13 cellular contexts compared by ENCODE assay signal in the genomic region with DNA sequence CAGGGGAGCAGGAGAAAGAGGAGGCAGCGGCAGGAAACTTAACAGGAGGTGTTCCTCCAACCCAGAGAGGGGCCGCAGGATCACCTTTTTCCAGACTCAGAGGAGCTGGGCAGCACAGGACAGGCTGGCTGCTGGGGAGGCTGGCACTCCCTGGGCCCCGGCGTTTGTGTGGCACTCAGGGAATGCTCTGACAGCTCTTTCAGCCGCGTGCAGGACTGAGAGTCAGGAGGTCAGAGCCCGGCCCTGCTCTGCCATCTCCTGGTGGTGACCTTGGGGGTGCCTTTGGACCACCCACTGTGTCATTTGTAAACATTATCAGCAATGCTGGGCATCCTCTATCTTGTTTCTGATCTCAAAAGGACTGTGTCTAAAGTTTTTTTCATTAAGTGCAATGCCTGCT.
"Had no signal": no experiment of that assay in that cellular context is flagged by ENCODE, and none has a peak within 500 bp of the region (broad histone marks: within the 10 kb centered on the region; RNA-seq: fewer than 3 reads in every experiment).

No MANE protein-coding gene starts in this region.

- ATAC-seq: activated CD8-positive, alpha-beta T cell treated with anti-CD3 and anti-CD28 coated beads, Interleukin-2, amount 10 ng/mL, durations not matched to agents 7 days and 5 days; gastroesophageal sphincter; stimulated activated effector memory CD8-positive, alpha-beta T cell treated with anti-CD3 and anti-CD28 coated beads, Interleukin-12 subunit alpha, Interleukin-12 subunit beta, amount 100 ng/mL, for 72 hours had no signal

- H3K27ac Mint-ChIP-seq: activated CD4-positive, alpha-beta T cell treated with anti-CD3 and anti-CD28 coated beads, Interleukin-2, amount 10 ng/mL, durations not matched to agents 24 days and 14 days; activated CD8-positive, alpha-beta T cell treated with anti-CD3 and anti-CD28 coated beads, Interleukin-2, amount 10 ng/mL, durations not matched to agents 7 days and 5 days; activated naive CD4-positive, alpha-beta T cell treated with anti-CD3 and anti-CD28 coated beads, Interleukin-2, amount 50 U/mL, for 24 hours; memory B cell; stimulated activated effector memory CD8-positive, alpha-beta T cell treated with anti-CD3 and anti-CD28 coated beads, Interleukin-12 subunit alpha, Interleukin-12 subunit beta, amount 100 ng/mL, for 72 hours had no signal

- H3K27me3 Mint-ChIP-seq: activated CD4-positive, alpha-beta T cell treated with anti-CD3 and anti-CD28 coated beads, Interleukin-2, amount 10 ng/mL, durations not matched to agents 24 days and 14 days had no signal

- DNase-seq: activated CD4-positive, alpha-beta T cell treated with anti-CD3 and anti-CD28 coated beads, Interleukin-2, amount 10 ng/mL, durations not matched to agents 24 days and 14 days; activated CD4-positive, CD25-positive, alpha-beta regulatory T cell; activated CD8-positive, alpha-beta memory T cell treated with anti-CD3 and anti-CD28 coated beads, Interleukin-2, amount 50 U/mL, for 4 hours; activated CD8-positive, alpha-beta T cell treated with anti-CD3 and anti-CD28 coated beads, Interleukin-2, amount 10 ng/mL, durations not matched to agents 7 days and 5 days; activated effector memory CD4-positive, alpha-beta T cell treated with anti-CD3 and anti-CD28 coated beads, Interleukin-2, amount 50 U/mL, for 16 hours; activated T-cell treated with anti-CD3 and anti-CD28 coated beads, Interleukin-2, amount 50 U/mL, for 48 hours; islet precursor cell; thyroid gland had no signal

- H3K27ac ChIP-seq: cardiac muscle cell, gastroesophageal sphincter, thyroid gland had no signal

- H3K4me3 Mint-ChIP-seq: activated CD4-positive, alpha-beta T cell treated with anti-CD3 and anti-CD28 coated beads, Interleukin-2, amount 10 ng/mL, durations not matched to agents 24 days and 14 days; activated CD8-positive, alpha-beta T cell treated with anti-CD3 and anti-CD28 coated beads, Interleukin-2, amount 10 ng/mL, durations not matched to agents 7 days and 5 days; activated naive CD4-positive, alpha-beta T cell treated with anti-CD3 and anti-CD28 coated beads, Interleukin-2, amount 50 U/mL, for 24 hours; memory B cell; stimulated activated effector memory CD8-positive, alpha-beta T cell treated with anti-CD3 and anti-CD28 coated beads, Interleukin-12 subunit alpha, Interleukin-12 subunit beta, amount 100 ng/mL, for 72 hours had no signal

- H3K4me1 ChIP-seq: gastroesophageal sphincter, thyroid gland had no signal

- H3K9me3 ChIP-seq: thyroid gland had no signal

- H3K4me3 ChIP-seq: cardiac muscle cell, gastroesophageal sphincter, thyroid gland had no signal

- H3K27me3 ChIP-seq: cardiac muscle cell, gastroesophageal sphincter, thyroid gland had no signal

- H3K4me1 Mint-ChIP-seq: activated CD4-positive, alpha-beta T cell treated with anti-CD3 and anti-CD28 coated beads, Interleukin-2, amount 10 ng/mL, durations not matched to agents 24 days and 14 days; activated naive CD4-positive, alpha-beta T cell treated with anti-CD3 and anti-CD28 coated beads, Interleukin-2, amount 50 U/mL, for 24 hours; memory B cell had no signal

- H3K36me3 Mint-ChIP-seq: stimulated activated effector memory CD8-positive, alpha-beta T cell treated with anti-CD3 and anti-CD28 coated beads, Interleukin-12 subunit alpha, Interleukin-12 subunit beta, amount 100 ng/mL, for 72 hours had no signal

- H3K36me3 ChIP-seq: cardiac muscle cell, gastroesophageal sphincter, thyroid gland had no signal
